6 cellular contexts compared by ENCODE assay signal in genomic region chr10:73731588-73732375, GRCh38. TPM values are rescaled to one million over a fixed set of nuclear protein-coding genes. Genes with fewer than 3 reads are reported as not detected.
A peak's percentile ranks its signal among the peaks of the same experiment; 100 is the strongest.
DNase-seq lines count a peak whose midpoint lies in the region; ATAC-seq and TF ChIP-seq lines count a peak whose summit lies in the region.
"Had no signal": no experiment of that assay in that cellular context is flagged by ENCODE, and none has a peak within 500 bp of the region (broad histone marks: within the 10 kb centered on the region; RNA-seq: fewer than 3 reads in every experiment).

No MANE protein-coding gene starts in this region.

- intact Hi-C loops in dorsolateral prefrontal cortex (cut with DNase I) (loop anchor here in 1 of 2 donors (10.0 kb wide), 1 partner anchor 87 kb away; the partner anchor contains the start of gene MYOZ1), gastrocnemius medialis (cut with DNase I; ENCODE audit: low total_unique reads) (loop anchor here (2.0 kb wide), 1 partner anchor 77 kb away; no protein-coding TSS in a partner anchor)

- TF ChIP-seq CTCF in OCI-LY3 (IDR thresholded peaks at IDR 0.05; ENCODE audit: low read depth, low read length) (no peak), dorsolateral prefrontal cortex (IDR thresholded peaks at IDR 0.05 in 54 of 56, conservative IDR thresholded peaks at IDR 0.05 in 2 of 56; ENCODE audit: low read depth in 1 of 56, partially characterized antibody in 56 of 56) (no peak), gastrocnemius medialis (IDR thresholded peaks at IDR 0.05 in 4 of 5, conservative IDR thresholded peaks at IDR 0.05 in 1 of 5) (no peak)

- H4K20me1 ChIP-seq in OCI-LY3 (ENCODE audit: insufficient read depth, low read length), result no peaks in the 10 kb centered on the region

- H3K79me2 ChIP-seq in OCI-LY3 (ENCODE audit: low read length), result peaks cover 26% of the 10 kb centered on the region

- H3K27me3 ChIP-seq in OCI-LY3 (ENCODE audit: low read depth, low read length) (no peaks in the 10 kb centered on the region), dorsolateral prefrontal cortex (no peaks in the 10 kb centered on the region), gastrocnemius medialis (no peaks in the 10 kb centered on the region)

- no peak overlapping the region for H3K4me3 ChIP-seq in OCI-LY3 (ENCODE audit: low read length)
- peak overlapping the region in 47 of 59 donors; percentile 54 to 98 (median 83) for H3K4me3 ChIP-seq in dorsolateral prefrontal cortex
- peak overlapping the region; percentile 59 to 89 (median 82) for H3K4me3 ChIP-seq in gastrocnemius medialis

- H3K9ac ChIP-seq in OCI-LY3 (ENCODE audit: low read length), result no peak overlapping the region

- TF ChIP-seq POLR2A in gastrocnemius medialis (IDR thresholded peaks at IDR 0.05), result peak in 1 of 2 donors; percentile 28

- H3K27ac ChIP-seq in OCI-LY3 (ENCODE audit: low read length) (no peak overlapping the region), dorsolateral prefrontal cortex (peak overlapping the region in 4 of 59 donors; percentile 85 to 93 (median 90)), gastrocnemius medialis (peak overlapping the region; percentile 92 to 96 (median 93))

- in situ Hi-C loops in gastrocnemius medialis (cut with MboI; ENCODE audit: low sequenced_read_pairs in 4 of 4), result no loop called here

- DNase-seq in dorsolateral prefrontal cortex, result no peak
- peak in 1 of 2 donors; percentile 37 for DNase-seq in gastrocnemius medialis
- DNase-seq in HuH-7 (ENCODE audit: low spot score), result no peak
- DNase-seq in HUDEP-2 (lab: John Stamatoyannopoulos, UW; ENCODE audit: unreplicated experiment in 76 of 76), result no peak
- DNase-seq: cortex of kidney had no signal

- peak overlapping the region; percentile 85; the same call in 1 of the 2 replicates for H3K4me2 ChIP-seq in OCI-LY3 (ENCODE audit: low read length)

- no peak for ATAC-seq in gastrocnemius medialis

- no peak overlapping the region for H2AFZ ChIP-seq in OCI-LY3 (ENCODE audit: low read depth, low read length)

- H3K9me3 ChIP-seq in OCI-LY3 (ENCODE audit: insufficient read depth, low read length) (no peaks in the 10 kb centered on the region), gastrocnemius medialis (no peaks in the 10 kb centered on the region)

- H3K36me3 ChIP-seq in OCI-LY3 (replicated peaks; ENCODE audit: low read depth, low read length), result no peaks in the 10 kb centered on the region
- peaks cover 0 to 25% of the 10 kb centered on the region in 2 donors for H3K36me3 ChIP-seq in gastrocnemius medialis

- H3K4me1 ChIP-seq in OCI-LY3 (ENCODE audit: low read length) (no peaks in the 10 kb centered on the region), gastrocnemius medialis (peaks cover 29 to 31% of the 10 kb centered on the region in 2 donors)

RNA-seq across cellular contexts. Expression of gene SEC24C, which starts 12.4 kb away (rescaled TPM):
- total RNA-seq in dorsolateral prefrontal cortex (10 to 100 TPM; 55.3 to 85.9 (median 67.1) TPM), gastrocnemius medialis (10 to 100 TPM; 43.6 to 90.5 (median 69.6) TPM)

RNA-seq across cellular contexts. Expression of gene AGAP5, which starts 33.9 kb away (rescaled TPM):
- total RNA-seq in dorsolateral prefrontal cortex, result 10 to 100 TPM in 90 of 120 experiments, 1 to 10 TPM in 30; 5.2 to 20.2 (median 11.8) TPM
- 1 to 10 TPM; 1.6 to 4.1 (median 3.1) TPM for total RNA-seq in gastrocnemius medialis

RNA-seq across cellular contexts. Expression of gene CHCHD1, which starts 50.1 kb away (rescaled TPM):
- total RNA-seq in dorsolateral prefrontal cortex, result 10 to 100 TPM; 10.3 to 24.7 (median 16.6) TPM
- 10 to 100 TPM; 25.3 to 41.8 (median 32.7) TPM for total RNA-seq in gastrocnemius medialis

RNA-seq across cellular contexts. Expression of gene ZSWIM8, which starts 53.6 kb away (rescaled TPM):
- total RNA-seq in dorsolateral prefrontal cortex (100 to 1,000 TPM in 114 of 120 experiments, 10 to 100 TPM in 6; 83.0 to 208 (median 131) TPM), gastrocnemius medialis (10 to 100 TPM; 52.6 to 81.4 (median 78.9) TPM)
